ENCODE assay signal across 18 cellular contexts in the genomic region with DNA sequence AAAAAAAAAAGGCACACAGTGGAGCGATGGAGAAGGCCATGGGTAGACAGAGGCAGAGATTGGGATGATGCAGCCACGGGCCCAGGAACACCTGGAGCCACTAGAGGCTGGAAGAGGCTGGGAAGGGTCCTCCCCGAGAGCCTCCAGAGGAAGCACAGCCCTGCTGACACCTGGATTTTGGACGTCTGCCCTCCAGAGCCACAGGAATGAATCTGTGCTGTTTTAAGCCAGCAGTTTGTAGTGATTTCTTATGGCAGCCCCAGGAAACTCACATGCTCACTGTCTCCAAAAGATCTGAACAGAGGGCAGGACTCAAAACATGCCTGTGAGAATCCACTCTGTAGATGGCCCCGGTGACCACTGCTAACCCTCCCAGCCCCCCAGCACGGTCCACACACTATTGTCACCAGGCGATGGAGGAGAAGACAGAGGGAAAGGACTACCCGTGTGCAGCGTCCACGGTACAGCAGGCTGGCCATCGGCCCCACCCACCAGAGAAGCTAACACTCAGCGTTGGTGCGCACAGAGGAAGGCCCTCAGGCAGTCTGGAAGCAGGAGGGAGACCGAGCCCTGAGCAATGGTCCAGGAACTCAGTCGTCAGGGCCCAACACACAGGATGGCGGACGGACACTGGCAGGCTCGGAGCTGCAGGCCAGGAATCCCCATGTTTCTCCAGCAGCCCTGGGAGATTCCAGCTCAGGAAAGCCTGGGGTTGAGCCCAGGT.
A peak's percentile ranks its signal among the peaks of the same experiment; 100 is the strongest.
DNase-seq lines count a peak whose midpoint lies in the region; ATAC-seq, FAIRE-seq and TF ChIP-seq lines count a peak whose summit lies in the region.
"Had no signal": no experiment of that assay in that cellular context is flagged by ENCODE, and none has a peak within 500 bp of the region (broad histone marks: within the 10 kb centered on the region; RNA-seq: fewer than 3 reads in every experiment).

No MANE protein-coding gene starts in this region.

- H3K14ac ChIP-seq in trophoblast cell (ENCODE audit: low read length), result no peak overlapping the region

- no peak overlapping the region for H2BK120ac ChIP-seq in trophoblast cell (ENCODE audit: insufficient read depth, low read length, poor library complexity)

- H3K18ac ChIP-seq in trophoblast cell (ENCODE audit: low read length), result no peak overlapping the region

- H3K4me2 ChIP-seq in trophoblast cell (ENCODE audit: low read length), result no peak overlapping the region
- H3K4me2 ChIP-seq: KMS-11 had no signal

- H3K4me3 ChIP-seq in Caco-2 (ENCODE audit: low read depth, low read length) (no peak overlapping the region), RWPE2 (ENCODE audit: severe bottlenecking) (no peak overlapping the region), trophoblast cell (ENCODE audit: low read depth, low read length) (no peak overlapping the region)
- H3K4me3 ChIP-seq: SK-N-MC had no signal

- H3K4ac ChIP-seq in trophoblast cell (ENCODE audit: low read depth, low read length), result no peak overlapping the region

- FAIRE-seq in D721Med (lab: Jason Lieb, UNC), result no peak
- FAIRE-seq: GM19239 had no signal

- H2BK12ac ChIP-seq in trophoblast cell (ENCODE audit: low read length), result no peak overlapping the region

- POLR2A ChIA-PET in Caco-2 (lab: Charles Lee), result no interaction called here

- intact Hi-C loops in Caco-2 (cut with micrococcal nuclease; ENCODE audit: unreplicated experiment), result no loop called here
- intact Hi-C loops in sciatic nerve (cut with DNase I), result no loop called here

- TF ChIP-seq CTCF in Caco-2 (IDR thresholded peaks at IDR 0.05; ENCODE audit: insufficient read depth in 1 of 2, low read depth in 1 of 2, low read length in 1 of 2, severe bottlenecking in 1 of 2, unreplicated experiment in 1 of 2) (no peak), RWPE2 (IDR thresholded peaks at IDR 0.05; ENCODE audit: poor library complexity, severe bottlenecking) (no peak), D721Med (IDR thresholded peaks at IDR 0.05; ENCODE audit: insufficient read depth, missing control alignments) (no peak)

- H3K4me1 ChIP-seq in Caco-2 (peaks cover 15% of the 10 kb centered on the region), RWPE2 (ENCODE audit: insufficient read depth, poor library complexity, severe bottlenecking) (no peaks in the 10 kb centered on the region), trophoblast cell (ENCODE audit: control insufficient read depth in 1 of 2, insufficient read depth in 2 of 2, low read length in 2 of 2) (peaks cover 0 to 10% of the 10 kb centered on the region in 2 experiments)

- H3K4me1 Mint-ChIP-seq in Caco-2 (ENCODE audit: low read depth, unreplicated experiment), result peaks cover 11% of the 10 kb centered on the region

- no peak overlapping the region for H3K4me3 Mint-ChIP-seq in Caco-2 (ENCODE audit: unreplicated experiment)

- H3K27ac ChIP-seq in RWPE2 (ENCODE audit: poor library complexity, severe bottlenecking) (no peak overlapping the region), trophoblast cell (ENCODE audit: low read depth, low read length) (no peak overlapping the region)
- H3K27ac ChIP-seq: KMS-11, SK-N-MC had no signal

- no TSS peak for BruUV-seq in Caco-2 (replicated peaks; lab: Mats Ljungman, UMichigan)

- CTCF ChIA-PET in Caco-2 (lab: Charles Lee), result no interaction called here

- H3K36me3 ChIP-seq in Caco-2 (ENCODE audit: control insufficient read depth, insufficient read depth, low read length) (no peaks in the 10 kb centered on the region), RWPE2 (ENCODE audit: low read depth) (no peaks in the 10 kb centered on the region), trophoblast cell (ENCODE audit: control insufficient read depth in 1 of 2, insufficient read depth in 2 of 2, low read length in 2 of 2) (no peaks in the 10 kb centered on the region)

- WGBS in trophoblast cell (ENCODE audit: extremely low coverage, insufficient coverage, insufficient read length), result no CpG with 5 or more reads among the region's 18 CpGs

- no peak overlapping the region for H2BK5ac ChIP-seq in trophoblast cell (ENCODE audit: low read depth, low read length, poor library complexity)

- no peak overlapping the region for H4K8ac ChIP-seq in trophoblast cell (ENCODE audit: low read depth, low read length)

- H3K79me2 ChIP-seq in trophoblast cell (ENCODE audit: control insufficient read depth, insufficient read depth, low read length, poor library complexity), result no peaks in the 10 kb centered on the region

- H4K12ac ChIP-seq in trophoblast cell (ENCODE audit: low read depth, low read length), result no peak overlapping the region

- H3K36me3 Mint-ChIP-seq in Caco-2 (ENCODE audit: insufficient read depth, unreplicated experiment), result peaks cover 80% of the 10 kb centered on the region

- H2AFZ ChIP-seq in trophoblast cell (ENCODE audit: insufficient read depth, low read length, poor library complexity), result no peak overlapping the region

- peak overlapping the region; percentile 29 for H3K27ac Mint-ChIP-seq in Caco-2 (ENCODE audit: unreplicated experiment)

- ATAC-seq in RWPE2 (ENCODE audit: low read depth) (no peak; the same call in 2 of the 3 replicates), HG03135 (IDR thresholded peaks at IDR 0.05; ENCODE audit: unreplicated experiment) (no peak), sciatic nerve (no peak)

- no peak overlapping the region for H4K91ac ChIP-seq in trophoblast cell (ENCODE audit: low read depth, low read length)

- no peak overlapping the region for H2AK5ac ChIP-seq in trophoblast cell (ENCODE audit: low read length)

- H3K9me3 ChIP-seq in Caco-2, result no peaks in the 10 kb centered on the region
- H3K9me3 ChIP-seq in RWPE2 (ENCODE audit: severe bottlenecking), result no peaks in the 10 kb centered on the region
- peaks cover 6% of the 10 kb centered on the region for H3K9me3 ChIP-seq in trophoblast cell (ENCODE audit: insufficient read depth, low read depth, low read length)

- no peak overlapping the region for H3K23ac ChIP-seq in trophoblast cell (ENCODE audit: low read length)

- H3K27me3 ChIP-seq in Caco-2 (replicated peaks; ENCODE audit: control insufficient read depth, insufficient read depth, low read length) (no peaks in the 10 kb centered on the region), RWPE2 (ENCODE audit: insufficient read depth, poor library complexity, severe bottlenecking) (no peaks in the 10 kb centered on the region), trophoblast cell (ENCODE audit: insufficient read depth, low read length) (no peaks in the 10 kb centered on the region)

- H3K79me1 ChIP-seq in trophoblast cell (ENCODE audit: low read length), result no peaks in the 10 kb centered on the region

- DNase-seq in Caco-2, result no peak
- peak; percentile 24 for DNase-seq in ELR (ENCODE audit: low read depth)
- peak; percentile 68 for DNase-seq in RWPE2 (ENCODE audit: low spot score)
- DNase-seq in trophoblast cell, result peak; percentile 96
- no peak for DNase-seq in sciatic nerve (ENCODE audit: low spot score)
- no peak for DNase-seq in COLO829 (ENCODE audit: low spot score)
- DNase-seq in D721Med (ENCODE audit: insufficient read length, low spot score), result no peak
- DNase-seq: DMS79, H7, NCI-H1048, NCI-H1436 treated with DMSO at 0.1 percent for 48 hours, NCI-H2081, NCI-H748 treated with DMSO at 0.1 percent for 48 hours, OCI-M1 had no signal

- H3K9me3 Mint-ChIP-seq in Caco-2 (ENCODE audit: unreplicated experiment), result no peaks in the 10 kb centered on the region

- no peak overlapping the region for H3K9ac ChIP-seq in trophoblast cell (ENCODE audit: low read length)
- H3K9ac ChIP-seq: KMS-11 had no signal

- no peaks in the 10 kb centered on the region for H3K27me3 Mint-ChIP-seq in Caco-2 (ENCODE audit: insufficient read depth, unreplicated experiment)

Comparison
In these comparisons a context has a peak if more than half of its experiments do, and no peak if none do; other contexts are left out.
1. DNase-seq: peak in ELR (single experiment), RWPE2 (single experiment) and trophoblast cell (2 of 2); none in Caco-2 (0 of 2), sciatic nerve (single experiment), COLO829 (single experiment) and D721Med (single experiment).